Comparison of ENCODE assay signal across 7 cellular contexts in genomic region chr18:32093106-32093511, GRCh38. TPM values are rescaled to one million over a fixed set of nuclear protein-coding genes. Genes with fewer than 3 reads are reported as not detected.
DNase-seq lines count a peak whose midpoint lies in the region; ATAC-seq and TF ChIP-seq lines count a peak whose summit lies in the region.

No MANE protein-coding gene starts in this region.

- DNase-seq in GM12864 (ENCODE audit: low read depth) (peak; percentile 57), GM23338 (ENCODE audit: low spot score) (peak; percentile 76), Kasumi-1 (lab: John Stamatoyannopoulos, UW) (peak; percentile 56), T-helper 2 cell (peak in 3 of 5 experiments; percentile 13 to 49 (median 27)), breast epithelium (ENCODE audit: low spot score in 2 of 2) (peak in 1 of 2 donors; percentile 26), gastrocnemius medialis (peak; percentile 15 to 57)

- intact Hi-C loops in breast epithelium (cut with DNase I; ENCODE audit: low total_unique reads), result no loop called here
- intact Hi-C loops in gastrocnemius medialis (cut with DNase I; ENCODE audit: low total_unique reads), result loop anchor here (5.0 to 10.0 kb wide), 2 partner anchors 212 to 374 kb away; no protein-coding TSS in a partner anchor

- TF ChIP-seq POLR2A in breast epithelium (IDR thresholded peaks at IDR 0.05) (no peak), gastrocnemius medialis (IDR thresholded peaks at IDR 0.05) (no peak)

- H3K4me1 Mint-ChIP-seq in GM23338, result peaks cover 27% of the 10 kb centered on the region

- in situ Hi-C loops in gastrocnemius medialis (cut with MboI; ENCODE audit: low sequenced_read_pairs in 4 of 4), result loop anchor here in 2 of 4 donors (10.0 to 25.0 kb wide), 2 partner anchors 148 to 156 kb away; partner anchors contain the start of gene TRAPPC8 (in 2 of the 2)

- no peaks in the 10 kb centered on the region; the same call in 2 of the 3 replicates for H3K9me3 Mint-ChIP-seq in GM23338

- H3K4me3 Mint-ChIP-seq in GM23338, result peak overlapping the region; percentile 97

- H3K27me3 Mint-ChIP-seq in GM23338 (ENCODE audit: insufficient read depth, low read depth, poor library complexity), result peaks cover 7% of the 10 kb centered on the region

- peaks cover 32% of the 10 kb centered on the region for H3K4me1 ChIP-seq in GM23338 (ENCODE audit: insufficient read depth)
- H3K4me1 ChIP-seq in breast epithelium, result peaks cover 0 to 4% of the 10 kb centered on the region in 2 donors
- peaks cover 5% of the 10 kb centered on the region for H3K4me1 ChIP-seq in iPS-18a (ENCODE audit: control insufficient read depth, low read depth, low read length)
- peaks cover 40 to 43% of the 10 kb centered on the region in 2 donors for H3K4me1 ChIP-seq in gastrocnemius medialis

- H3K36me3 ChIP-seq in GM23338 (ENCODE audit: insufficient read depth) (peaks cover 4% of the 10 kb centered on the region; the same call in 1 of the 2 replicates), breast epithelium (no peaks in the 10 kb centered on the region), iPS-18a (ENCODE audit: control insufficient read depth, low read depth, low read length) (peaks cover 13% of the 10 kb centered on the region), gastrocnemius medialis (no peaks in the 10 kb centered on the region)

- H3K27me3 ChIP-seq in GM23338 (ENCODE audit: insufficient read depth) (no peaks in the 10 kb centered on the region), breast epithelium (no peaks in the 10 kb centered on the region), iPS-18a (ENCODE audit: control insufficient read depth, insufficient read depth, low read length) (no peaks in the 10 kb centered on the region), gastrocnemius medialis (no peaks in the 10 kb centered on the region)

- peaks cover 52% of the 10 kb centered on the region for H3K79me2 ChIP-seq in GM23338 (replicated peaks; ENCODE audit: insufficient read depth)

- peak overlapping the region; percentile 95 for H3K4me3 ChIP-seq in GM12864 (ENCODE audit: low read depth, low read length)
- H3K4me3 ChIP-seq in GM23338, result peak overlapping the region; percentile 92
- peak overlapping the region; percentile 87 to 92 (median 91) for H3K4me3 ChIP-seq in breast epithelium
- peak overlapping the region; percentile 72 for H3K4me3 ChIP-seq in iPS-18a (ENCODE audit: low read length)
- H3K4me3 ChIP-seq in gastrocnemius medialis, result peak overlapping the region; percentile 85 to 97 (median 92)

- H3K4me2 ChIP-seq in GM23338, result peak overlapping the region; percentile 100

- H3K27ac ChIP-seq in GM23338 (ENCODE audit: low read depth), result peak overlapping the region; percentile 78
- H3K27ac ChIP-seq in breast epithelium, result peak overlapping the region; percentile 98 to 100
- H3K27ac ChIP-seq in iPS-18a (ENCODE audit: low read length), result peak overlapping the region; percentile 73
- H3K27ac ChIP-seq in gastrocnemius medialis, result peak overlapping the region; percentile 98 to 100 (median 100)

- H3F3A ChIP-seq in GM23338 (replicated peaks; ENCODE audit: low read depth), result peaks cover 12% of the 10 kb centered on the region

- no peaks in the 10 kb centered on the region for H3K9me3 ChIP-seq in breast epithelium
- no peaks in the 10 kb centered on the region for H3K9me3 ChIP-seq in iPS-18a (ENCODE audit: control insufficient read depth, low read depth, low read length)
- no peaks in the 10 kb centered on the region for H3K9me3 ChIP-seq in gastrocnemius medialis

- H2AFZ ChIP-seq in GM23338, result peak overlapping the region; percentile 52; the same call in 1 of the 2 replicates

- ATAC-seq in GM23338, result peak; percentile 20
- peak; percentile 43 to 45 for ATAC-seq in gastrocnemius medialis

- TF ChIP-seq CTCF in GM12864 (IDR thresholded peaks at IDR 0.05; ENCODE audit: low read depth, low read length, missing control alignments) (no peak), GM23338 (conservative IDR thresholded peaks at IDR 0.05; ENCODE audit: low read depth in 2 of 2) (no peak), breast epithelium (IDR thresholded peaks at IDR 0.05) (no peak), gastrocnemius medialis (IDR thresholded peaks at IDR 0.05 in 4 of 5, conservative IDR thresholded peaks at IDR 0.05 in 1 of 5) (no peak)

- peaks cover 30% of the 10 kb centered on the region for H3K36me3 Mint-ChIP-seq in GM23338 (ENCODE audit: low read depth)

- no peaks in the 10 kb centered on the region for H3K9me2 ChIP-seq in GM23338 (ENCODE audit: insufficient read depth)

- peaks cover 22% of the 10 kb centered on the region for H4K20me1 ChIP-seq in GM23338 (replicated peaks; ENCODE audit: insufficient read depth)

- H3K27ac Mint-ChIP-seq in GM23338, result peak overlapping the region; percentile 62; the same call in 1 of the 2 replicates

- peak overlapping the region; percentile 94 for H3K9ac ChIP-seq in iPS-18a (ENCODE audit: low read length)

TF ChIP-seq in GM23338, 12 proteins besides CTCF, POLR2A, EP300 and RAD21 (continues in another document):
- TF ChIP-seq, protein P1, sequence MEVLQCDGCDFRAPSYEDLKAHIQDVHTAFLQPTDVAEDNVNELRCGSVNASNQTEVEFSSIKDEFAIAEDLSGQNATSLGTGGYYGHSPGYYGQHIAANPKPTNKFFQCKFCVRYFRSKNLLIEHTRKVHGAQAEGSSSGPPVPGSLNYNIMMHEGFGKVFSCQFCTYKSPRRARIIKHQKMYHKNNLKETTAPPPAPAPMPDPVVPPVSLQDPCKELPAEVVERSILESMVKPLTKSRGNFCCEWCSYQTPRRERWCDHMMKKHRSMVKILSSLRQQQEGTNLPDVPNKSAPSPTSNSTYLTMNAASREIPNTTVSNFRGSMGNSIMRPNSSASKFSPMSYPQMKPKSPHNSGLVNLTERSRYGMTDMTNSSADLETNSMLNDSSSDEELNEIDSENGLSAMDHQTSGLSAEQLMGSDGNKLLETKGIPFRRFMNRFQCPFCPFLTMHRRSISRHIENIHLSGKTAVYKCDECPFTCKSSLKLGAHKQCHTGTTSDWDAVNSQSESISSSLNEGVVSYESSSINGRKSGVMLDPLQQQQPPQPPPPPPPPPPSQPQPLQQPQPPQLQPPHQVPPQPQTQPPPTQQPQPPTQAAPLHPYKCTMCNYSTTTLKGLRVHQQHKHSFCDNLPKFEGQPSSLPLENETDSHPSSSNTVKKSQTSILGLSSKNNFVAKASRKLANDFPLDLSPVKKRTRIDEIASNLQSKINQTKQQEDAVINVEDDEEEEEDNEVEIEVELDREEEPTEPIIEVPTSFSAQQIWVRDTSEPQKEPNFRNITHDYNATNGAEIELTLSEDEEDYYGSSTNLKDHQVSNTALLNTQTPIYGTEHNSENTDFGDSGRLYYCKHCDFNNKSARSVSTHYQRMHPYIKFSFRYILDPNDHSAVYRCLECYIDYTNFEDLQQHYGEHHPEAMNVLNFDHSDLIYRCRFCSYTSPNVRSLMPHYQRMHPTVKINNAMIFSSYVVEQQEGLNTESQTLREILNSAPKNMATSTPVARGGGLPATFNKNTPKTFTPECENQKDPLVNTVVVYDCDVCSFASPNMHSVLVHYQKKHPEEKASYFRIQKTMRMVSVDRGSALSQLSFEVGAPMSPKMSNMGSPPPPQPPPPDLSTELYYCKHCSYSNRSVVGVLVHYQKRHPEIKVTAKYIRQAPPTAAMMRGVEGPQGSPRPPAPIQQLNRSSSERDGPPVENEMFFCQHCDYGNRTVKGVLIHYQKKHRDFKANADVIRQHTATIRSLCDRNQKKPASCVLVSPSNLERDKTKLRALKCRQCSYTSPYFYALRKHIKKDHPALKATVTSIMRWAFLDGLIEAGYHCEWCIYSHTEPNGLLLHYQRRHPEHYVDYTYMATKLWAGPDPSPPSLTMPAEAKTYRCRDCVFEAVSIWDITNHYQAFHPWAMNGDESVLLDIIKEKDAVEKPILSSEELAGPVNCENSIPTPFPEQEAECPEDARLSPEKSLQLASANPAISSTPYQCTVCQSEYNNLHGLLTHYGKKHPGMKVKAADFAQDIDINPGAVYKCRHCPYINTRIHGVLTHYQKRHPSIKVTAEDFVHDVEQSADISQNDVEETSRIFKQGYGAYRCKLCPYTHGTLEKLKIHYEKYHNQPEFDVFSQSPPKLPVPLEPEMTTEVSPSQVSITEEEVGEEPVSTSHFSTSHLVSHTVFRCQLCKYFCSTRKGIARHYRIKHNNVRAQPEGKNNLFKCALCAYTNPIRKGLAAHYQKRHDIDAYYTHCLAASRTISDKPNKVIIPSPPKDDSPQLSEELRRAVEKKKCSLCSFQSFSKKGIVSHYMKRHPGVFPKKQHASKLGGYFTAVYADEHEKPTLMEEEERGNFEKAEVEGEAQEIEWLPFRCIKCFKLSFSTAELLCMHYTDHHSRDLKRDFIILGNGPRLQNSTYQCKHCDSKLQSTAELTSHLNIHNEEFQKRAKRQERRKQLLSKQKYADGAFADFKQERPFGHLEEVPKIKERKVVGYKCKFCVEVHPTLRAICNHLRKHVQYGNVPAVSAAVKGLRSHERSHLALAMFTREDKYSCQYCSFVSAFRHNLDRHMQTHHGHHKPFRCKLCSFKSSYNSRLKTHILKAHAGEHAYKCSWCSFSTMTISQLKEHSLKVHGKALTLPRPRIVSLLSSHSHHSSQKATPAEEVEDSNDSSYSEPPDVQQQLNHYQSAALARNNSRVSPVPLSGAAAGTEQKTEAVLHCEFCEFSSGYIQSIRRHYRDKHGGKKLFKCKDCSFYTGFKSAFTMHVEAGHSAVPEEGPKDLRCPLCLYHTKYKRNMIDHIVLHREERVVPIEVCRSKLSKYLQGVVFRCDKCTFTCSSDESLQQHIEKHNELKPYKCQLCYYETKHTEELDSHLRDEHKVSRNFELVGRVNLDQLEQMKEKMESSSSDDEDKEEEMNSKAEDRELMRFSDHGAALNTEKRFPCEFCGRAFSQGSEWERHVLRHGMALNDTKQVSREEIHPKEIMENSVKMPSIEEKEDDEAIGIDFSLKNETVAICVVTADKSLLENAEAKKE (CRISPR knock-in tag; IDR thresholded peaks at IDR 0.05), result no peak
- TF ChIP-seq, protein P2, sequence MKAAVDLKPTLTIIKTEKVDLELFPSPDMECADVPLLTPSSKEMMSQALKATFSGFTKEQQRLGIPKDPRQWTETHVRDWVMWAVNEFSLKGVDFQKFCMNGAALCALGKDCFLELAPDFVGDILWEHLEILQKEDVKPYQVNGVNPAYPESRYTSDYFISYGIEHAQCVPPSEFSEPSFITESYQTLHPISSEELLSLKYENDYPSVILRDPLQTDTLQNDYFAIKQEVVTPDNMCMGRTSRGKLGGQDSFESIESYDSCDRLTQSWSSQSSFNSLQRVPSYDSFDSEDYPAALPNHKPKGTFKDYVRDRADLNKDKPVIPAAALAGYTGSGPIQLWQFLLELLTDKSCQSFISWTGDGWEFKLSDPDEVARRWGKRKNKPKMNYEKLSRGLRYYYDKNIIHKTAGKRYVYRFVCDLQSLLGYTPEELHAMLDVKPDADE (IDR thresholded peaks at IDR 0.05), result no peak

RNA-seq across cellular contexts. Expression of gene RNF138, which starts 1.4 kb away (rescaled TPM):
- total RNA-seq in GM23338 (2014; rRNA removed; shearing (Covaris generic)), result 89.6 and 134 TPM in 2 replicates
- polyA plus RNA-seq in GM23338 (2016; fragmentation: Nextera tagmentation; extraction: Ambion mirVana), result 48.9 and 58.0 TPM in 2 replicates
- 10 to 100 TPM; 14.1 to 20.8 (median 20.0) TPM for total RNA-seq in breast epithelium
- 10 to 100 TPM in 2 of 4 donors, 1 to 10 TPM in 2; 4.9 to 23.7 (median 9.1) TPM for total RNA-seq in gastrocnemius medialis
